1 cellular context compared by ENCODE assay signal in genomic region chr3:138344754-138345153, GRCh38.
TF ChIP-seq lines count a peak whose summit lies in the region.

No MANE protein-coding gene starts in this region.

TF ChIP-seq in H1, 55 proteins besides CTCF, POLR2A, EP300 and RAD21:
- TF ChIP-seq CHD7 (IDR thresholded peaks at IDR 0.05; ENCODE audit: insufficient replicate concordance, low read length) (no peak), GTF2F1 (IDR thresholded peaks at IDR 0.05; ENCODE audit: borderline replicate concordance, low read depth, low read length) (no peak), SAP30 (IDR thresholded peaks at IDR 0.05; ENCODE audit: insufficient read depth, insufficient replicate concordance, low read length) (no peak)
